ENCODE assay signal across 20 cellular contexts in genomic region chr10:104415526-104416165, GRCh38.
"Had no signal": no experiment of that assay in that cellular context is flagged by ENCODE, and none has a peak within 500 bp of the region (broad histone marks: within the 10 kb centered on the region; RNA-seq: fewer than 3 reads in every experiment).

No MANE protein-coding gene starts in this region.

- ATAC-seq: heart right ventricle; left colon; left ventricle myocardium superior; naive thymus-derived CD4-positive, alpha-beta T cell; psoas muscle; right lobe of liver; stimulated activated naive B cell treated with anti-CD40 and anti-IgM and Interleukin-4, amounts not matched to agents 10 μg/mL and 1 μg/mL and 100 μg/mL, for 72 hours; stimulated activated naive CD8-positive, alpha-beta T cell treated with anti-CD3 and anti-CD28 coated beads, Interleukin-15, amount 100 ng/mL, for 72 hours had no signal

- FAIRE-seq: frontal cortex, islet of Langerhans had no signal

- DNase-seq: heart right ventricle; hypothalamus; left colon; left ventricle myocardium superior; naive thymus-derived CD4-positive, alpha-beta T cell; nephron progenitor cell; psoas muscle; retina; right lobe of liver; spleen; stimulated activated CD4-positive, alpha-beta T cell treated with anti-CD3 and anti-CD28 coated beads, Interleukin-15, amount 100 ng/mL, for 24 hours; stimulated activated CD4-positive, alpha-beta T cell treated with anti-CD3 and anti-CD28 coated beads, Interleukin-1b, Interleukin-23, amount 100 ng/mL, for 48 hours; stimulated activated CD4-positive, alpha-beta T cell treated with anti-CD3 and anti-CD28 coated beads, Interleukin-4, amount 100 ng/mL, for 24 hours; stimulated activated naive B cell treated with anti-CD40 and anti-IgM and Interleukin-4, amounts not matched to agents 10 μg/mL and 1 μg/mL and 100 μg/mL, for 72 hours; stimulated activated naive CD8-positive, alpha-beta T cell treated with anti-CD3 and anti-CD28 coated beads, Interleukin-15, amount 100 ng/mL, for 72 hours; testis had no signal

- H3K36me3 ChIP-seq: heart right ventricle, right lobe of liver, spleen, tibial nerve had no signal

- H3K4me1 ChIP-seq: psoas muscle, right lobe of liver, spleen, testis, tibial nerve had no signal

- H3K9me3 ChIP-seq: psoas muscle, right lobe of liver, spleen, testis had no signal

- H3K27ac ChIP-seq: heart right ventricle, psoas muscle, right lobe of liver, testis, tibial nerve had no signal

- H3K4me3 ChIP-seq: heart right ventricle, lung, psoas muscle, right lobe of liver, spleen, tibial nerve had no signal

- H3K27me3 ChIP-seq: heart right ventricle, right lobe of liver, spleen, testis, tibial nerve had no signal
